ENCODE assay signal across 26 cellular contexts in genomic region chr9:33787839-33788238, GRCh38. TPM values are rescaled to one million over a fixed set of nuclear protein-coding genes. Genes with fewer than 3 reads are reported as not detected.
DNase-seq lines count a peak whose midpoint lies in the region; ATAC-seq and TF ChIP-seq lines count a peak whose summit lies in the region.
"Had no signal": no experiment of that assay in that cellular context is flagged by ENCODE, and none has a peak within 500 bp of the region (broad histone marks: within the 10 kb centered on the region; RNA-seq: fewer than 3 reads in every experiment).

No MANE protein-coding gene starts in this region.

- no peaks in the 10 kb centered on the region for H3K4me1 Mint-ChIP-seq in stimulated activated effector memory CD8-positive, alpha-beta T cell treated with anti-CD3 and anti-CD28 coated beads, Interleukin-12 subunit alpha, Interleukin-12 subunit beta, amount 100 ng/mL, for 72 hours
- H3K4me1 Mint-ChIP-seq: T-helper 17 cell had no signal

- H3K36me3 ChIP-seq in HCT116 (ENCODE audit: control insufficient read depth in 1 of 2, insufficient read depth in 2 of 2, low read length in 2 of 2) (no peaks in the 10 kb centered on the region), brain microvascular endothelial cell (replicated peaks) (no peaks in the 10 kb centered on the region), right lobe of liver (no peaks in the 10 kb centered on the region)
- H3K36me3 ChIP-seq: BLaER1 treated with 17β-estradiol and CSF1 and Interleukin-3, amounts not matched to agents 10 nM and 100 nM; esophagus muscularis mucosa; SJCRH30; uterus had no signal

- H3K9me3 Mint-ChIP-seq in stimulated activated effector memory CD8-positive, alpha-beta T cell treated with anti-CD3 and anti-CD28 coated beads, Interleukin-12 subunit alpha, Interleukin-12 subunit beta, amount 100 ng/mL, for 72 hours = no peaks in the 10 kb centered on the region
- H3K9me3 Mint-ChIP-seq: activated CD4-positive, alpha-beta memory T cell treated with anti-CD3 and anti-CD28 coated beads for 36 hours; activated naive CD4-positive, alpha-beta T cell treated with anti-CD3 and anti-CD28 coated beads for 36 hours; memory B cell; natural killer cell treated with Interleukin-12 subunit alpha and Interleukin-12 subunit beta and Interleukin-15 and Interleukin-18, amount 100 ng/mL, for 72 hours had no signal

- BruUV-seq in HCT116 (replicated peaks; lab: Mats Ljungman, UMichigan) = no TSS peak

- H3K4me3 Mint-ChIP-seq in stimulated activated effector memory CD8-positive, alpha-beta T cell treated with anti-CD3 and anti-CD28 coated beads, Interleukin-12 subunit alpha, Interleukin-12 subunit beta, amount 100 ng/mL, for 72 hours = no peak overlapping the region
- H3K4me3 Mint-ChIP-seq: activated CD4-positive, alpha-beta memory T cell treated with anti-CD3 and anti-CD28 coated beads for 36 hours; activated naive CD4-positive, alpha-beta T cell treated with anti-CD3 and anti-CD28 coated beads for 36 hours; memory B cell; natural killer cell treated with Interleukin-12 subunit alpha and Interleukin-12 subunit beta and Interleukin-15 and Interleukin-18, amount 100 ng/mL, for 72 hours; T-helper 17 cell had no signal

- TF ChIP-seq CTCF in 22Rv1 (IDR thresholded peaks at IDR 0.05) (peak; percentile 18; the same call in 1 of the 2 replicates), HCT116 (IDR thresholded peaks at IDR 0.05 in 2 of 3, conservative IDR thresholded peaks at IDR 0.05 in 1 of 3; ENCODE audit: borderline replicate concordance in 1 of 3, insufficient read depth in 1 of 3, low read depth in 2 of 3, low read length in 2 of 3) (peak in 1 of 3 experiments; percentile 12; a peak in 2 of 6 replicates), brain microvascular endothelial cell (IDR thresholded peaks at IDR 0.05; ENCODE audit: low read depth, low read length, missing control alignments) (peak; percentile 7), right lobe of liver (IDR thresholded peaks at IDR 0.05) (peak in 1 of 4 donors; percentile 26)

- H3K4me1 ChIP-seq in HCT116 (ENCODE audit: control insufficient read depth in 1 of 2, insufficient read depth in 2 of 2, low read length in 2 of 2) = peaks cover 5 to 12% of the 10 kb centered on the region in 2 experiments; a peak in 3 of 4 replicates
- H3K4me1 ChIP-seq in right lobe of liver = no peaks in the 10 kb centered on the region
- H3K4me1 ChIP-seq: SJCRH30, uterus had no signal

- H3K9me2 ChIP-seq in HCT116 (ENCODE audit: insufficient read depth) = no peaks in the 10 kb centered on the region

- H3K36me3 Mint-ChIP-seq in stimulated activated effector memory CD8-positive, alpha-beta T cell treated with anti-CD3 and anti-CD28 coated beads, Interleukin-12 subunit alpha, Interleukin-12 subunit beta, amount 100 ng/mL, for 72 hours = no peaks in the 10 kb centered on the region
- H3K36me3 Mint-ChIP-seq: activated CD4-positive, alpha-beta memory T cell treated with anti-CD3 and anti-CD28 coated beads for 36 hours; memory B cell; natural killer cell treated with Interleukin-12 subunit alpha and Interleukin-12 subunit beta and Interleukin-15 and Interleukin-18, amount 100 ng/mL, for 72 hours had no signal

- H3K4me3 ChIP-seq in HCT116 (replicated peaks in 1 of 2; ENCODE audit: low read depth in 1 of 2, low read length in 2 of 2) = no peak overlapping the region
- no peak overlapping the region for H3K4me3 ChIP-seq in brain microvascular endothelial cell (ENCODE audit: low read depth, low read length)
- H3K4me3 ChIP-seq in right lobe of liver = no peak overlapping the region
- H3K4me3 ChIP-seq: BLaER1 treated with 17β-estradiol and CSF1 and Interleukin-3, amounts not matched to agents 10 nM and 100 nM; esophagus muscularis mucosa; GM23248; SJCRH30; uterus had no signal

- no peak overlapping the region for H3K4me2 ChIP-seq in HCT116 (ENCODE audit: low read length)
- H3K4me2 ChIP-seq: BLaER1 treated with 17β-estradiol and CSF1 and Interleukin-3, amounts not matched to agents 10 nM and 100 nM had no signal

- DNase-seq in HCT116 (ENCODE audit: low read depth, low spot score) (no peak), brain microvascular endothelial cell (no peak), right lobe of liver (no peak)
- DNase-seq in stimulated activated effector memory CD8-positive, alpha-beta T cell treated with anti-CD3 and anti-CD28 coated beads, Interleukin-12 subunit alpha, Interleukin-12 subunit beta, amount 100 ng/mL, for 72 hours (ENCODE audit: low spot score in 2 of 2) = no peak
- DNase-seq: activated CD4-positive, alpha-beta memory T cell treated with anti-CD3 and anti-CD28 coated beads for 36 hours; activated naive CD4-positive, alpha-beta T cell treated with anti-CD3 and anti-CD28 coated beads for 36 hours; effector CD8-positive, alpha-beta T cell; GM23248; NCI-H1105 treated with DMSO at 0.1 percent for 48 hours; NCI-H524 treated with DMSO at 0.1 percent for 48 hours; posterior cingulate gyrus; SJCRH30; stimulated activated CD4-positive, alpha-beta T cell treated with anti-CD3 and anti-CD28 coated beads, Interleukin-2, amount 100 ng/mL, for 48 hours; T-helper 17 cell; uterus had no signal

- 50% methylated on average over 1 of the region's 1 CpG for WGBS in right lobe of liver (ENCODE audit: insufficient coverage, low coverage, low lambda C conversion rate, missing lambda C conversion rate)

- no peak for ATAC-seq in HCT116
- peak; percentile 40 to 59 (median 51) for ATAC-seq in right lobe of liver
- no peak for ATAC-seq in stimulated activated effector memory CD8-positive, alpha-beta T cell treated with anti-CD3 and anti-CD28 coated beads, Interleukin-12 subunit alpha, Interleukin-12 subunit beta, amount 100 ng/mL, for 72 hours
- no peak for ATAC-seq in GM21447 (IDR thresholded peaks at IDR 0.05; ENCODE audit: unreplicated experiment)
- ATAC-seq in HG02571 (IDR thresholded peaks at IDR 0.05; ENCODE audit: unreplicated experiment) = no peak
- ATAC-seq in GM18498 (IDR thresholded peaks at IDR 0.05; ENCODE audit: unreplicated experiment) = no peak
- ATAC-seq: natural killer cell treated with Interleukin-12 subunit alpha and Interleukin-12 subunit beta and Interleukin-15 and Interleukin-18, amount 100 ng/mL, for 72 hours; T-helper 17 cell had no signal

- RAD21 ChIA-PET in HCT116 (lab: Charles Lee; ENCODE audit: low non-redundant PET in 1 of 2, low total read pairs in 2 of 2, uncharacterized antibody in 2 of 2, unreplicated experiment in 2 of 2) = interaction anchor here in 1 of 2 experiments (0.6 kb wide), 1 partner anchor 98 kb away, joined by 3 read pairs; no protein-coding TSS in a partner anchor

- H3K9me3 ChIP-seq in HCT116 (ENCODE audit: control insufficient read depth in 1 of 2, insufficient read depth in 1 of 2, low read depth in 1 of 2, low read length in 2 of 2) (no peaks in the 10 kb centered on the region), right lobe of liver (no peaks in the 10 kb centered on the region)
- H3K9me3 ChIP-seq: BLaER1 treated with 17β-estradiol and CSF1 and Interleukin-3, amounts not matched to agents 10 nM and 100 nM; esophagus muscularis mucosa; SJCRH30; uterus had no signal

- CTCF ChIA-PET in HCT116 (lab: Charles Lee) = interaction anchor here (1.6 kb wide), 2 partner anchors 9 kb away, joined by 9 read pairs; no protein-coding TSS in a partner anchor

- 0 out of 2 replicates have a peak, but pooled peaks have one; percentile 10 for TF ChIP-seq RAD21 in HCT116 (IDR thresholded peaks at IDR 0.05; ENCODE audit: low read depth)

- H4K20me1 ChIP-seq in HCT116 (ENCODE audit: insufficient read depth) = no peaks in the 10 kb centered on the region
- H4K20me1 ChIP-seq: BLaER1 treated with 17β-estradiol and CSF1 and Interleukin-3, amounts not matched to agents 10 nM and 100 nM had no signal

- H3K79me2 ChIP-seq in HCT116 (ENCODE audit: insufficient read depth, low read length) = no peaks in the 10 kb centered on the region

- no peaks in the 10 kb centered on the region for H3K27me3 ChIP-seq in HCT116 (ENCODE audit: insufficient read depth, low read length)
- no peaks in the 10 kb centered on the region for H3K27me3 ChIP-seq in brain microvascular endothelial cell (replicated peaks)
- no peaks in the 10 kb centered on the region for H3K27me3 ChIP-seq in right lobe of liver
- H3K27me3 ChIP-seq: BLaER1 treated with 17β-estradiol and CSF1 and Interleukin-3, amounts not matched to agents 10 nM and 100 nM; esophagus muscularis mucosa; SJCRH30; uterus had no signal

- POLR2A ChIA-PET in HCT116 (lab: Charles Lee) = no interaction called here

- TF ChIP-seq POLR2A in HCT116 (IDR thresholded peaks at IDR 0.05; ENCODE audit: borderline replicate concordance, extremely low read depth, insufficient read depth, insufficient read length) (no peak), right lobe of liver (IDR thresholded peaks at IDR 0.05) (no peak)

- no peak overlapping the region for H3K27ac Mint-ChIP-seq in stimulated activated effector memory CD8-positive, alpha-beta T cell treated with anti-CD3 and anti-CD28 coated beads, Interleukin-12 subunit alpha, Interleukin-12 subunit beta, amount 100 ng/mL, for 72 hours
- H3K27ac Mint-ChIP-seq: activated CD4-positive, alpha-beta memory T cell treated with anti-CD3 and anti-CD28 coated beads for 36 hours; activated naive CD4-positive, alpha-beta T cell treated with anti-CD3 and anti-CD28 coated beads for 36 hours; memory B cell; natural killer cell treated with Interleukin-12 subunit alpha and Interleukin-12 subunit beta and Interleukin-15 and Interleukin-18, amount 100 ng/mL, for 72 hours; T-helper 17 cell had no signal

- H3K27ac ChIP-seq in 22Rv1 (no peak overlapping the region), HCT116 (ENCODE audit: low read depth, low read length) (no peak overlapping the region), brain microvascular endothelial cell (no peak overlapping the region), right lobe of liver (no peak overlapping the region)
- H3K27ac ChIP-seq: BLaER1 treated with 17β-estradiol and CSF1 and Interleukin-3, amounts not matched to agents 10 nM and 100 nM; esophagus muscularis mucosa; GM23248; SJCRH30; uterus had no signal

- no peak overlapping the region for H3K9ac ChIP-seq in HCT116 (ENCODE audit: low read length)
- H3K9ac ChIP-seq: BLaER1 treated with 17β-estradiol and CSF1 and Interleukin-3, amounts not matched to agents 10 nM and 100 nM; GM23248 had no signal

- no peak overlapping the region for H2AFZ ChIP-seq in HCT116 (ENCODE audit: low read depth, low read length, poor library complexity, severe bottlenecking)
- H2AFZ ChIP-seq: GM23248 had no signal

- intact Hi-C loops in HCT116 (cut with micrococcal nuclease) (no loop called here), right lobe of liver (cut with DNase I) (no loop called here)

- in situ Hi-C loops in brain microvascular endothelial cell (cut with HindIII; ENCODE audit: low pct_ligation_motif_present, low sequenced_read_pairs) = no loop called here

TF ChIP-seq in HCT116, 20 proteins besides CTCF, POLR2A, EP300 and RAD21 (continues in another document):
- TF ChIP-seq YY1 (IDR thresholded peaks at IDR 0.05; ENCODE audit: extremely low read depth, insufficient replicate concordance, low read depth, low read length) (no peak), TCF7L2 (IDR thresholded peaks at IDR 0.05; ENCODE audit: borderline replicate concordance, extremely low read depth, insufficient read depth, insufficient read length) (no peak)

RNA-seq across cellular contexts. Expression of gene PRSS3, which starts 7.5 kb away (rescaled TPM):
- total RNA-seq in HCT116 (2021; ENCODE audit: unreplicated experiment) = 66.3 TPM
- polyA plus RNA-seq in HCT116 (2012) = 138 and 146 TPM in 2 replicates
- total RNA-seq in right lobe of liver = 10 to 100 TPM in 1 of 6 experiments, 1 to 10 TPM in 4, under 1 TPM in 1; 0.93 to 18.0 (median 3.8) TPM
- total RNA-seq: activated CD4-positive, alpha-beta memory T cell treated with anti-CD3 and anti-CD28 coated beads for 36 hours; activated naive CD4-positive, alpha-beta T cell treated with anti-CD3 and anti-CD28 coated beads for 36 hours; chondrocyte; LHCN-M2; SJCRH30; subcutaneous adipose tissue; T-helper 17 cell; uterus had no signal

RNA-seq across cellular contexts. Expression of gene UBE2R2, which starts 29.1 kb away (rescaled TPM):
- total RNA-seq in HCT116 (2021; ENCODE audit: unreplicated experiment) (47.0 TPM), right lobe of liver (10 to 100 TPM; 21.1 to 27.4 (median 21.8) TPM)
- polyA plus RNA-seq in HCT116 (2012) = 32.0 and 35.8 TPM in 2 replicates

Comparison
In these comparisons a context has a peak if more than half of its experiments do, and no peak if none do; other contexts are left out.
1. ATAC-seq: peak in right lobe of liver (4 of 4); none in HCT116 (single experiment), stimulated activated effector memory CD8-positive, alpha-beta T cell treated with anti-CD3 and anti-CD28 coated beads, Interleukin-12 subunit alpha, Interleukin-12 subunit beta, amount 100 ng/mL, for 72 hours (single experiment), GM21447 (single experiment), HG02571 (single experiment) and GM18498 (single experiment).